ENCODE assay signal across 16 cellular contexts in genomic region chr22:17272511-17272991, GRCh38. TPM values are rescaled to one million over a fixed set of nuclear protein-coding genes. Genes with fewer than 3 reads are reported as not detected.
DNase-seq lines count a peak whose midpoint lies in the region; ATAC-seq lines count a peak whose summit lies in the region.
"Had no signal": no experiment of that assay in that cellular context is flagged by ENCODE, and none has a peak within 500 bp of the region (broad histone marks: within the 10 kb centered on the region; RNA-seq: fewer than 3 reads in every experiment).

No MANE protein-coding gene starts in this region.

- H3K4me3 ChIP-seq in HUES48 (ENCODE audit: low read depth, low read length) (no peak overlapping the region), ectodermal cell (ENCODE audit: insufficient read depth, low read depth, low read length) (no peak overlapping the region), mesodermal cell (ENCODE audit: extremely low read depth, insufficient read depth, low read length, poor library complexity, severe bottlenecking) (no peak overlapping the region)

- no peaks in the 10 kb centered on the region for H3K36me3 ChIP-seq in HUES48 (ENCODE audit: control insufficient read depth, insufficient read depth, low read length)
- H3K36me3 ChIP-seq in ectodermal cell (ENCODE audit: control insufficient read depth, insufficient read depth, low read length) = no peaks in the 10 kb centered on the region
- no peaks in the 10 kb centered on the region for H3K36me3 ChIP-seq in mesodermal cell (ENCODE audit: control insufficient read depth, insufficient read depth, low read length)
- H3K36me3 ChIP-seq: brain microvascular endothelial cell had no signal

- H3K27me3 ChIP-seq in HUES48 (ENCODE audit: control insufficient read depth, insufficient read depth, low read length) (no peaks in the 10 kb centered on the region), ectodermal cell (ENCODE audit: control insufficient read depth, insufficient read depth, low read length, poor library complexity, severe bottlenecking) (no peaks in the 10 kb centered on the region)
- H3K27me3 ChIP-seq: brain microvascular endothelial cell, foreskin keratinocyte had no signal

- peaks cover 39% of the 10 kb centered on the region for H3K4me1 ChIP-seq in HUES48 (ENCODE audit: control insufficient read depth, insufficient read depth, low read length)
- peaks cover 32% of the 10 kb centered on the region for H3K4me1 ChIP-seq in ectodermal cell (ENCODE audit: control insufficient read depth, insufficient read depth, low read length)
- peaks cover 16% of the 10 kb centered on the region for H3K4me1 ChIP-seq in mesodermal cell (ENCODE audit: control insufficient read depth, insufficient read depth, low read length, poor library complexity, severe bottlenecking)
- H3K4me1 ChIP-seq: foreskin keratinocyte had no signal

- no peak for ATAC-seq in GM21576 (IDR thresholded peaks at IDR 0.05; ENCODE audit: unreplicated experiment)
- no peak for ATAC-seq in GM19455 (IDR thresholded peaks at IDR 0.05; ENCODE audit: unreplicated experiment)
- ATAC-seq: activated CD4-positive, alpha-beta T cell treated with anti-CD3 and anti-CD28 coated beads for 36 hours; activated T-helper 17 cell treated with anti-CD3 and anti-CD28 coated beads, Interleukin-2, amount 50 U/mL, for 72 hours; foreskin keratinocyte had no signal

- H3K9me3 ChIP-seq in HUES48 (ENCODE audit: control insufficient read depth, insufficient read depth, low read length) (no peaks in the 10 kb centered on the region), ectodermal cell (ENCODE audit: control insufficient read depth, low read length) (no peaks in the 10 kb centered on the region), mesodermal cell (ENCODE audit: control insufficient read depth, low read length) (no peaks in the 10 kb centered on the region)
- H3K9me3 ChIP-seq: SK-N-SH had no signal

- DNase-seq in CD1c-positive myeloid dendritic cell (ENCODE audit: extremely low spot score) (peak; percentile 61), GM03348 (ENCODE audit: low spot score) (no peak), 8988T (no peak)
- DNase-seq: activated CD4-positive, alpha-beta T cell treated with anti-CD3 and anti-CD28 coated beads for 36 hours; brain microvascular endothelial cell; CD4-positive, alpha-beta memory T cell; effector CD8-positive, alpha-beta T cell; foreskin keratinocyte; NCI-H2107; SK-N-SH had no signal

- 9 to 15% methylated on average over 4 of the region's 4 CpGs for WGBS in ectodermal cell, 2 experiments
- 7 to 10% methylated on average over 3 to 4 of the region's 4 CpGs for WGBS in mesodermal cell (ENCODE audit: insufficient coverage in 2 of 2), 2 experiments

- H3K27ac ChIP-seq in HUES48 (ENCODE audit: low read depth, low read length) (peak overlapping the region; percentile 89), ectodermal cell (ENCODE audit: insufficient read depth, low read depth, low read length, poor library complexity, severe bottlenecking) (peak overlapping the region; percentile 52), mesodermal cell (ENCODE audit: low read depth, low read length, severe bottlenecking) (peak overlapping the region; percentile 77)
- H3K27ac ChIP-seq: brain microvascular endothelial cell, foreskin keratinocyte had no signal

- H3K9ac ChIP-seq in HUES48 (ENCODE audit: low read depth, low read length) = peak overlapping the region; percentile 10; the same call in 1 of the 2 replicates
- H3K9ac ChIP-seq: SK-N-SH had no signal

RNA-seq across cellular contexts. Expression of gene ADA2, which starts 53.3 kb away (rescaled TPM):
- polyA plus RNA-seq in ectodermal cell (2013, experiment 1 of 4) = 20.8 TPM
- polyA plus RNA-seq in ectodermal cell (2013, experiment 2 of 4) = 22.5 TPM
- polyA plus RNA-seq in ectodermal cell (2013, experiment 3 of 4) = 15.8 TPM
- 18.6 TPM for polyA plus RNA-seq in ectodermal cell (2013, experiment 4 of 4)
- 5.5 TPM for polyA plus RNA-seq in mesodermal cell (2013, experiment 1 of 2)
- polyA plus RNA-seq in mesodermal cell (2013, experiment 2 of 2) = 4.5 TPM
